1 cellular context compared by ENCODE assay signal in the genomic region with DNA sequence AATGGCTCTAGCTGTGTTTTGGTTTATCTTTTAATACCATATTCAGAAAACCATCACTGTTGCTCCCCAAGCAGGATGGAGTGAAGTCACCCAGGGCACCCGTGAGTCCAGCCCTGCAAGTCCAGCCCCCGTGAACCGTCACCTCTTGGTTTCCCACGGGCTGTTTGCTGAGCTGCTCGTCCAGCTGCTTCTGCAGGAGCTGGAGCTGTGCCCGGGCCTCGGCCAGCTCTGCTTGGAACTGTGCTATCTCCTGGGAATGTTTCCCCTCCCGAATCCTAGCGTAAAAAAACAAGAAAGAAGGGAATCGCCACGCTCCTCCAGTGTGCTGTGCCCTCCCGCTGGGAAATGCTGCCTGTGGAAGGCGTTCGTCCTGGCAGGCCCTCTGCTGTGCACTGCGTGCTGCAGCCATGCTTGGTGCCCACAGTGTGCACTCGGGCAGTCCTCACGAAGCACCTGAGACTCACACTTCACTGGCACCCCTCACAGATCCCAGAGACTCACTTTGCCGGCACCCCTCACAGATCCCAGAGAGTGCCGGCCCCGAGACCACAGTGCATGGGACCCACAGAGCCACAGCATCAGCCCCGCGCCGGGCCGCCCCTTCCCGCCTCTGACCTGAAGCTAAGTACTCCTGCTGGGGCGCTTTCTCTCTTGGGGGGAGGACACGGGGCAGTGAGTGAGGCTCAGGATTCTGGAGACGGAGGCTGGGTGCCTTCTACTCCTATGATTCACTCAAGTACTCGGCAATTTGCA.
A peak's percentile ranks its signal among the peaks of the same experiment; 100 is the strongest.
TF ChIP-seq lines count a peak whose summit lies in the region.

No MANE protein-coding gene starts in this region.

TF ChIP-seq in HepG2, 621 proteins besides CTCF, POLR2A, EP300 and RAD21:
- TF ChIP-seq CCAR2 (optimal IDR thresholded peaks at IDR 0.05; ENCODE audit: low read depth, low read length) (no peak), THYN1 (CRISPR knock-in tag; IDR thresholded peaks at IDR 0.05; ENCODE audit: borderline replicate concordance, low read depth) (no peak), RBFOX2 (IDR thresholded peaks at IDR 0.05; ENCODE audit: low read depth, low read length) (0 out of 2 replicates have a peak, but pooled peaks have one; percentile 2), AGO2 (optimal IDR thresholded peaks at IDR 0.05; ENCODE audit: low read depth, low read length) (peak; percentile 61), RFX1 (IDR thresholded peaks at IDR 0.05) (no peak)
